ENCODE assay signal across 10 cellular contexts in genomic region chr7:134613623-134614347, GRCh38. TPM values are rescaled to one million over a fixed set of nuclear protein-coding genes. Genes with fewer than 3 reads are reported as not detected.
DNase-seq lines count a peak whose midpoint lies in the region; ATAC-seq and TF ChIP-seq lines count a peak whose summit lies in the region.
"Had no signal": no experiment of that assay in that cellular context is flagged by ENCODE, and none has a peak within 500 bp of the region (broad histone marks: within the 10 kb centered on the region; RNA-seq: fewer than 3 reads in every experiment).

No MANE protein-coding gene starts in this region.

- H3K9ac ChIP-seq in PC-3 (ENCODE audit: low read length) (peak overlapping the region; percentile 72), H9 (ENCODE audit: extremely low read depth, insufficient read length, low read length) (no peak overlapping the region)

- H3K79me2 ChIP-seq in PC-3 (ENCODE audit: low read length) (no peaks in the 10 kb centered on the region), H9 (ENCODE audit: insufficient read depth, low read length) (no peaks in the 10 kb centered on the region)

- H3K27me3 Mint-ChIP-seq in H9 (ENCODE audit: low read depth) (peaks cover 19% of the 10 kb centered on the region), mesothelial cell of epicardium (ENCODE audit: low read depth) (peaks cover 63% of the 10 kb centered on the region)

- no peak overlapping the region for H4K8ac ChIP-seq in H9 (replicated peaks; ENCODE audit: insufficient read length, low read depth, low read length)

- no peak overlapping the region for H3K23ac ChIP-seq in H9 (ENCODE audit: insufficient read length, low read depth, low read length)

- H3K27me3 ChIP-seq in PC-3 (ENCODE audit: low read length) (no peaks in the 10 kb centered on the region), H9 (ENCODE audit: insufficient read depth, low read length) (no peaks in the 10 kb centered on the region)

- H3T11ph ChIP-seq in H9 (ENCODE audit: low read length): no peak overlapping the region

- H3K4me1 ChIP-seq in PC-3 (ENCODE audit: insufficient read depth, low read length) (peaks cover 35% of the 10 kb centered on the region), H9 (ENCODE audit: insufficient read depth, low read length) (no peaks in the 10 kb centered on the region)

- intact Hi-C loops in PC-3 (cut with micrococcal nuclease): loop anchor here (1.0 to 5.0 kb wide), 4 partner anchors 33 to 534 kb away; partner anchors contain the start of gene BPGM

- H3K14ac ChIP-seq in H9 (ENCODE audit: insufficient read depth, low read length): no peak overlapping the region

- BruUV-seq in PC-3 (replicated peaks; lab: Mats Ljungman, UMichigan): no TSS peak

- H3K4ac ChIP-seq in H9 (ENCODE audit: low read depth, low read length): no peak overlapping the region

- POLR2A ChIA-PET in PC-3 (lab: Charles Lee; ENCODE audit: unreplicated experiment): interaction anchor here (0.5 to 0.6 kb wide), 4 partner anchors 17 to 1472 kb away, joined by 3 to 6 read pairs (median 3); no protein-coding TSS in a partner anchor

- H2BK120ac ChIP-seq in H9 (ENCODE audit: low read depth, low read length, poor library complexity, severe bottlenecking): no peak overlapping the region

- no peaks in the 10 kb centered on the region for H4K20me1 ChIP-seq in PC-3 (ENCODE audit: low read length)
- H4K20me1 ChIP-seq in H9 (ENCODE audit: control insufficient read depth, insufficient read depth, insufficient read length): no peaks in the 10 kb centered on the region

- H3K4me2 ChIP-seq in PC-3 (ENCODE audit: low read length) (peak overlapping the region; percentile 50), H9 (ENCODE audit: insufficient read depth, insufficient read length, low read length) (no peak overlapping the region)

- H3K27ac ChIP-seq in PC-3 (ENCODE audit: low read length) (peak overlapping the region; percentile 94), H9 (ENCODE audit: insufficient read length, low read depth, low read length) (no peak overlapping the region)

- TF ChIP-seq CTCF in PC-3 (conservative IDR thresholded peaks at IDR 0.05; ENCODE audit: low read depth, low read length) (no peak), retinal pigment epithelial cell (conservative IDR thresholded peaks at IDR 0.05; ENCODE audit: low read depth, low read length) (no peak), H9 (conservative IDR thresholded peaks at IDR 0.05) (no peak), mesothelial cell of epicardium (IDR thresholded peaks at IDR 0.05; ENCODE audit: unreplicated experiment) (no peak)

- H3K23me2 ChIP-seq in H9 (ENCODE audit: insufficient read length, low read depth, low read length, poor library complexity, severe bottlenecking): no peaks in the 10 kb centered on the region

- H3K4me3 Mint-ChIP-seq in H9: no peak overlapping the region
- no peak overlapping the region for H3K4me3 Mint-ChIP-seq in mesothelial cell of epicardium

- H3K4me1 Mint-ChIP-seq in H9 (no peaks in the 10 kb centered on the region), mesothelial cell of epicardium (no peaks in the 10 kb centered on the region)

- no peaks in the 10 kb centered on the region for H3K79me1 ChIP-seq in H9 (ENCODE audit: insufficient read depth, low read depth, low read length, poor library complexity, severe bottlenecking)

- H3K9me3 Mint-ChIP-seq in H9: no peaks in the 10 kb centered on the region; a peak in 1 of 5 replicates
- peaks cover 3% of the 10 kb centered on the region for H3K9me3 Mint-ChIP-seq in mesothelial cell of epicardium

- H2AK5ac ChIP-seq in H9 (ENCODE audit: insufficient read length, low read length): no peak overlapping the region

- H4K5ac ChIP-seq in H9 (ENCODE audit: insufficient read length, low read depth, low read length): no peak overlapping the region

- no peaks in the 10 kb centered on the region for H3K36me3 Mint-ChIP-seq in H9 (ENCODE audit: insufficient read depth in 1 of 3, low read depth in 3 of 3)
- no peaks in the 10 kb centered on the region for H3K36me3 Mint-ChIP-seq in mesothelial cell of epicardium

- no peak overlapping the region for H2BK12ac ChIP-seq in H9 (ENCODE audit: insufficient read length, low read depth, low read length)

- H4K91ac ChIP-seq in H9 (ENCODE audit: insufficient read length, low read depth, low read length): no peak overlapping the region

- H2BK20ac ChIP-seq in H9 (ENCODE audit: low read depth, low read length, poor library complexity, severe bottlenecking): no peak overlapping the region

- DNase-seq in GM04503 (ENCODE audit: low read depth) (peak; percentile 98), PC-3 (peak; percentile 95), retinal pigment epithelial cell (ENCODE audit: low read depth) (peak; percentile 68), H9 (no peak), NCI-H1436 (lab: John Stamatoyannopoulos, UW) (no peak), COR-L47 (lab: John Stamatoyannopoulos, UW) (no peak), mesothelial cell of epicardium (ENCODE audit: low spot score in 2 of 2, unreplicated experiment in 2 of 2) (no peak)
- DNase-seq: SW 1271 had no signal

- H3K9me3 ChIP-seq in PC-3 (ENCODE audit: low read length) (no peaks in the 10 kb centered on the region), H9 (ENCODE audit: control insufficient read depth, low read depth, low read length) (no peaks in the 10 kb centered on the region)

- no CpG with 5 or more reads among the region's 3 CpGs for WGBS in H9 (ENCODE audit: extremely low coverage, insufficient read length, low lambda C conversion rate)

- H3K9me2 ChIP-seq in PC-3 (replicated peaks; ENCODE audit: low read length): no peaks in the 10 kb centered on the region

- H3K36me3 ChIP-seq in PC-3 (ENCODE audit: low read depth, low read length): no peaks in the 10 kb centered on the region

- no peak overlapping the region for H2BK15ac ChIP-seq in H9 (ENCODE audit: low read depth, low read length)

- H3K27ac Mint-ChIP-seq in H9 (no peak overlapping the region), mesothelial cell of epicardium (no peak overlapping the region)
- H3K27ac Mint-ChIP-seq: progenitor cell of endocrine pancreas had no signal

- no peak overlapping the region for H3K18ac ChIP-seq in H9 (ENCODE audit: insufficient read length, low read depth, low read length)

- peaks cover 9% of the 10 kb centered on the region for H3F3A ChIP-seq in PC-3 (ENCODE audit: low read length, unreplicated experiment)

- H2BK5ac ChIP-seq in H9 (ENCODE audit: insufficient read length, low read length): no peak overlapping the region

- CTCF ChIA-PET in PC-3 (lab: Charles Lee): interaction anchor here (0.5 to 1.0 kb wide), 7 partner anchors 12 to 330 kb away, joined by 3 to 4 read pairs (median 3); no protein-coding TSS in a partner anchor

- H3K4me3 ChIP-seq in PC-3 (ENCODE audit: low read length) (no peak overlapping the region), retinal pigment epithelial cell (ENCODE audit: low read length) (no peak overlapping the region)

- no peak overlapping the region for H3K56ac ChIP-seq in H9 (ENCODE audit: insufficient read length, low read depth, low read length)

- ATAC-seq in PC-3 (peak; percentile 88), esophagus mucosa (peak; percentile 86)

- H2AFZ ChIP-seq in PC-3 (ENCODE audit: low read length) (no peak overlapping the region), H9 (ENCODE audit: low read length) (no peak overlapping the region)

RNA-seq across cellular contexts. Expression of gene BPGM, which starts 32.9 kb away (rescaled TPM):
- total RNA-seq in PC-3 (2014; rRNA removed) (9.6 and 14.6 TPM in 2 replicates), esophagus mucosa (8.9 TPM), H9 (2021) (14.0 and 14.4 TPM in 2 replicates), mesothelial cell of epicardium (13.3 to 15.0 TPM (median 14.8 TPM) in 3 replicates)

Comparison
In these comparisons a context has a peak if more than half of its experiments do, and no peak if none do; other contexts are left out.
1. DNase-seq: peak in GM04503 (single experiment), PC-3 (single experiment) and retinal pigment epithelial cell (single experiment); none in H9 (single experiment), NCI-H1436 (single experiment), COR-L47 (single experiment) and mesothelial cell of epicardium (0 of 2).